In genomic region chr3:100402150-100402706, GRCh38 we compare ENCODE assay signal across 8 cellular contexts. TPM values are rescaled to one million over a fixed set of nuclear protein-coding genes. Genes with fewer than 3 reads are reported as not detected.
A peak's percentile ranks its signal among the peaks of the same experiment; 100 is the strongest.
DNase-seq lines count a peak whose midpoint lies in the region; ATAC-seq, FAIRE-seq and TF ChIP-seq lines count a peak whose summit lies in the region.

No MANE protein-coding gene starts in this region.

- H3K4me3 ChIP-seq in BJ (ENCODE audit: low read depth, low read length) = peak overlapping the region; percentile 76

- CTCF ChIA-PET in BJ (lab: Yijun Ruan, JAX) = interaction anchor here (0.7 kb wide), 1 partner anchor 727 kb away, joined by 3 read pairs; no protein-coding TSS in a partner anchor
- CTCF ChIA-PET in HEK293T (lab: Yijun Ruan, JAX) = interaction anchor here (0.7 kb wide), 2 partner anchors 23 to 740 kb away, joined by 3 read pairs; no protein-coding TSS in a partner anchor

- peaks cover 0 to under 1% of the 10 kb centered on the region in 2 donors for H3K9me3 Mint-ChIP-seq in effector memory CD8-positive, alpha-beta T cell
- H3K9me3 Mint-ChIP-seq in nephron progenitor cell = peaks cover 29% of the 10 kb centered on the region

- no peaks in the 10 kb centered on the region for H3K27me3 ChIP-seq in BJ (ENCODE audit: control insufficient read depth, insufficient read depth, low read length)

- H3K36me3 ChIP-seq in BJ (ENCODE audit: control insufficient read depth, insufficient read depth, low read length) = no peaks in the 10 kb centered on the region

- H3K4me3 Mint-ChIP-seq in effector memory CD8-positive, alpha-beta T cell = peak overlapping the region; percentile 94 to 98
- peak overlapping the region; percentile 92 for H3K4me3 Mint-ChIP-seq in nephron progenitor cell

- FAIRE-seq in RCC 7860 (lab: Jason Lieb, UNC) = no peak

- TF ChIP-seq CTCF in BJ (IDR thresholded peaks at IDR 0.05; ENCODE audit: insufficient read depth, low read depth, low read length) (no peak), nephron progenitor cell (IDR thresholded peaks at IDR 0.05) (no peak)

- H3K27me3 Mint-ChIP-seq in effector memory CD8-positive, alpha-beta T cell = no peaks in the 10 kb centered on the region
- no peaks in the 10 kb centered on the region for H3K27me3 Mint-ChIP-seq in nephron progenitor cell (ENCODE audit: low read depth, poor library complexity)

- peaks cover 21 to 35% of the 10 kb centered on the region in 2 donors for H3K4me1 Mint-ChIP-seq in effector memory CD8-positive, alpha-beta T cell (ENCODE audit: low read depth in 2 of 2)
- peaks cover 55% of the 10 kb centered on the region for H3K4me1 Mint-ChIP-seq in nephron progenitor cell

- no peak for ATAC-seq in effector memory CD8-positive, alpha-beta T cell (replicated peaks)
- no peak for ATAC-seq in HG03135 (IDR thresholded peaks at IDR 0.05; ENCODE audit: unreplicated experiment)

- H3K27ac Mint-ChIP-seq in effector memory CD8-positive, alpha-beta T cell = peak overlapping the region; percentile 93 to 97
- peak overlapping the region; percentile 100 for H3K27ac Mint-ChIP-seq in nephron progenitor cell

- H3K36me3 Mint-ChIP-seq in effector memory CD8-positive, alpha-beta T cell (ENCODE audit: insufficient read depth) = peaks cover 14% of the 10 kb centered on the region
- peaks cover 43% of the 10 kb centered on the region for H3K36me3 Mint-ChIP-seq in nephron progenitor cell (ENCODE audit: low read depth)

- POLR2A ChIA-PET in BJ (lab: Charles Lee) (interaction anchor here (0.6 kb wide), 1 partner anchor 124 kb away, joined by 5 read pairs; no protein-coding TSS in a partner anchor), HEK293T (lab: Yijun Ruan, JAX) (interaction anchor here (0.6 to 2.6 kb wide), 17 partner anchors 8 to 388 kb away, joined by 3 to 16 read pairs (median 5); partner anchors contain the start of gene NIT2)

- DNase-seq in BJ (ENCODE audit: low read depth) (peak; percentile 44), HEK293T (ENCODE audit: extremely low spot score) (no peak), RCC 7860 (ENCODE audit: low spot score) (peak; percentile 19), nephron progenitor cell (no peak), NCI-H128 (lab: John Stamatoyannopoulos, UW; ENCODE audit: unreplicated experiment) (no peak), germinal center (ENCODE audit: low spot score) (no peak)
- DNase-seq in effector memory CD8-positive, alpha-beta T cell = no peak

TF ChIP-seq in HEK293T, 16 proteins besides CTCF, POLR2A, EP300 and RAD21:
- TF ChIP-seq ELF4 (IDR thresholded peaks at IDR 0.05) (no peak), ARNT (IDR thresholded peaks at IDR 0.05) (no peak), CTBP1 (IDR thresholded peaks at IDR 0.05; ENCODE audit: borderline replicate concordance) (no peak), ZNF384 (IDR thresholded peaks at IDR 0.05) (peak; percentile 74), BHLHE40 (IDR thresholded peaks at IDR 0.05; ENCODE audit: borderline replicate concordance) (no peak), NFRKB (IDR thresholded peaks at IDR 0.05) (no peak), FOXM1 (IDR thresholded peaks at IDR 0.05; ENCODE audit: borderline replicate concordance) (no peak)

RNA-seq across cellular contexts. Expression of gene LNP1, which starts 0.9 kb away (rescaled TPM):
- 2.1 and 3.1 TPM in 2 replicates for polyA plus RNA-seq in BJ (2011; rRNA removed)
- 1.4 and 2.3 TPM in 2 replicates for polyA minus RNA-seq in BJ (2011; rRNA and poly(A)+ RNA removed)

RNA-seq across cellular contexts. Expression of gene TOMM70, which starts 1.3 kb away (rescaled TPM):
- 16.1 and 32.1 TPM in 2 replicates for polyA plus RNA-seq in BJ (2011; rRNA removed)
- polyA minus RNA-seq in BJ (2011; rRNA and poly(A)+ RNA removed) = 13.2 and 16.0 TPM in 2 replicates

Comparison
In these comparisons a context has a peak if more than half of its experiments do, and no peak if none do; other contexts are left out.
1. DNase-seq: peak in BJ (single experiment) and RCC 7860 (single experiment); none in HEK293T (single experiment), effector memory CD8-positive, alpha-beta T cell (0 of 3), nephron progenitor cell (single experiment), NCI-H128 (single experiment) and germinal center (single experiment).